ENCODE assay signal across 1 cellular context in the genomic region with DNA sequence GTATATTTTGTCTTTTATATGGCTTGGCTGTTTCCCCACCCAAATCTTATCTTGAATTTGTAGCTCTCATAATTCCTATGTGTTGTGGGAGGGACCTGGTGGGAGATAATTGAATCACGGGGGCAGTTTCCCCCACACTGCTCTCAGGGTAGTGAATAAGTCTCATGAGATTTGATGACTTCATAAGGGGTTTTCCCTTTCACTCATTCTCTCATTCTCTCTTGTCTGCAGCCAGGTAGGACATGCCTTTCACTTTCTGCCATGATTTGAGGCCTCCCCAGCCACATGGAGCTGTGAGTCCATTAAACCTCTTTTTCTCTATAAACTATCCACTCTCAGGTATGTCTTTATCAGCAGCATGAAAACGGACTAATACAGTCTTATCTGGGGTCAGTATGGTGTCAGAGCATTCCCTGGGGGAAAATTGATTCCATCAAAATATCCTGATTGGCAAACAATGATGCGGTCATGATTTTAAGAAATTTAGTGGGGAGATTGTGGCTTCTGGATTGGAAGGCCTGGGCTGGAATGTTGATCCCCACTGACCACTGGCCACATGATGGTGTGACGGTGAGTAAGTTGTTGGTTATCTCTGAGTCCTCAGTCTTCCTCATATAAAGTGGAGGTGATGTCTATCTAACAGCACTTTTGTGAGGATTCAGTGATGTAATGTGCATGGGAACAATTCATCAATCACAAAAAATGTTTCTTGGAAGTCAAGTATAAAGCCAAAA.
A peak's percentile ranks its signal among the peaks of the same experiment; 100 is the strongest.
TF ChIP-seq lines count a peak whose summit lies in the region.

No MANE protein-coding gene starts in this region.

TF ChIP-seq in K562, 482 proteins besides CTCF, POLR2A, EP300 and RAD21:
- TF ChIP-seq ZMIZ1 (IDR thresholded peaks at IDR 0.05; ENCODE audit: low read depth in 2 of 2, low read length in 2 of 2): no peak
- peak; percentile 39; the same call in 1 of the 2 replicates for TF ChIP-seq EGR1 (conservative IDR thresholded peaks at IDR 0.05)
- TF ChIP-seq ZFX (CRISPR knock-in tag; IDR thresholded peaks at IDR 0.05): peak; percentile 32; the same call in 1 of the 2 replicates
- no peak for TF ChIP-seq HLTF (IDR thresholded peaks at IDR 0.05)
- TF ChIP-seq, protein P1, sequence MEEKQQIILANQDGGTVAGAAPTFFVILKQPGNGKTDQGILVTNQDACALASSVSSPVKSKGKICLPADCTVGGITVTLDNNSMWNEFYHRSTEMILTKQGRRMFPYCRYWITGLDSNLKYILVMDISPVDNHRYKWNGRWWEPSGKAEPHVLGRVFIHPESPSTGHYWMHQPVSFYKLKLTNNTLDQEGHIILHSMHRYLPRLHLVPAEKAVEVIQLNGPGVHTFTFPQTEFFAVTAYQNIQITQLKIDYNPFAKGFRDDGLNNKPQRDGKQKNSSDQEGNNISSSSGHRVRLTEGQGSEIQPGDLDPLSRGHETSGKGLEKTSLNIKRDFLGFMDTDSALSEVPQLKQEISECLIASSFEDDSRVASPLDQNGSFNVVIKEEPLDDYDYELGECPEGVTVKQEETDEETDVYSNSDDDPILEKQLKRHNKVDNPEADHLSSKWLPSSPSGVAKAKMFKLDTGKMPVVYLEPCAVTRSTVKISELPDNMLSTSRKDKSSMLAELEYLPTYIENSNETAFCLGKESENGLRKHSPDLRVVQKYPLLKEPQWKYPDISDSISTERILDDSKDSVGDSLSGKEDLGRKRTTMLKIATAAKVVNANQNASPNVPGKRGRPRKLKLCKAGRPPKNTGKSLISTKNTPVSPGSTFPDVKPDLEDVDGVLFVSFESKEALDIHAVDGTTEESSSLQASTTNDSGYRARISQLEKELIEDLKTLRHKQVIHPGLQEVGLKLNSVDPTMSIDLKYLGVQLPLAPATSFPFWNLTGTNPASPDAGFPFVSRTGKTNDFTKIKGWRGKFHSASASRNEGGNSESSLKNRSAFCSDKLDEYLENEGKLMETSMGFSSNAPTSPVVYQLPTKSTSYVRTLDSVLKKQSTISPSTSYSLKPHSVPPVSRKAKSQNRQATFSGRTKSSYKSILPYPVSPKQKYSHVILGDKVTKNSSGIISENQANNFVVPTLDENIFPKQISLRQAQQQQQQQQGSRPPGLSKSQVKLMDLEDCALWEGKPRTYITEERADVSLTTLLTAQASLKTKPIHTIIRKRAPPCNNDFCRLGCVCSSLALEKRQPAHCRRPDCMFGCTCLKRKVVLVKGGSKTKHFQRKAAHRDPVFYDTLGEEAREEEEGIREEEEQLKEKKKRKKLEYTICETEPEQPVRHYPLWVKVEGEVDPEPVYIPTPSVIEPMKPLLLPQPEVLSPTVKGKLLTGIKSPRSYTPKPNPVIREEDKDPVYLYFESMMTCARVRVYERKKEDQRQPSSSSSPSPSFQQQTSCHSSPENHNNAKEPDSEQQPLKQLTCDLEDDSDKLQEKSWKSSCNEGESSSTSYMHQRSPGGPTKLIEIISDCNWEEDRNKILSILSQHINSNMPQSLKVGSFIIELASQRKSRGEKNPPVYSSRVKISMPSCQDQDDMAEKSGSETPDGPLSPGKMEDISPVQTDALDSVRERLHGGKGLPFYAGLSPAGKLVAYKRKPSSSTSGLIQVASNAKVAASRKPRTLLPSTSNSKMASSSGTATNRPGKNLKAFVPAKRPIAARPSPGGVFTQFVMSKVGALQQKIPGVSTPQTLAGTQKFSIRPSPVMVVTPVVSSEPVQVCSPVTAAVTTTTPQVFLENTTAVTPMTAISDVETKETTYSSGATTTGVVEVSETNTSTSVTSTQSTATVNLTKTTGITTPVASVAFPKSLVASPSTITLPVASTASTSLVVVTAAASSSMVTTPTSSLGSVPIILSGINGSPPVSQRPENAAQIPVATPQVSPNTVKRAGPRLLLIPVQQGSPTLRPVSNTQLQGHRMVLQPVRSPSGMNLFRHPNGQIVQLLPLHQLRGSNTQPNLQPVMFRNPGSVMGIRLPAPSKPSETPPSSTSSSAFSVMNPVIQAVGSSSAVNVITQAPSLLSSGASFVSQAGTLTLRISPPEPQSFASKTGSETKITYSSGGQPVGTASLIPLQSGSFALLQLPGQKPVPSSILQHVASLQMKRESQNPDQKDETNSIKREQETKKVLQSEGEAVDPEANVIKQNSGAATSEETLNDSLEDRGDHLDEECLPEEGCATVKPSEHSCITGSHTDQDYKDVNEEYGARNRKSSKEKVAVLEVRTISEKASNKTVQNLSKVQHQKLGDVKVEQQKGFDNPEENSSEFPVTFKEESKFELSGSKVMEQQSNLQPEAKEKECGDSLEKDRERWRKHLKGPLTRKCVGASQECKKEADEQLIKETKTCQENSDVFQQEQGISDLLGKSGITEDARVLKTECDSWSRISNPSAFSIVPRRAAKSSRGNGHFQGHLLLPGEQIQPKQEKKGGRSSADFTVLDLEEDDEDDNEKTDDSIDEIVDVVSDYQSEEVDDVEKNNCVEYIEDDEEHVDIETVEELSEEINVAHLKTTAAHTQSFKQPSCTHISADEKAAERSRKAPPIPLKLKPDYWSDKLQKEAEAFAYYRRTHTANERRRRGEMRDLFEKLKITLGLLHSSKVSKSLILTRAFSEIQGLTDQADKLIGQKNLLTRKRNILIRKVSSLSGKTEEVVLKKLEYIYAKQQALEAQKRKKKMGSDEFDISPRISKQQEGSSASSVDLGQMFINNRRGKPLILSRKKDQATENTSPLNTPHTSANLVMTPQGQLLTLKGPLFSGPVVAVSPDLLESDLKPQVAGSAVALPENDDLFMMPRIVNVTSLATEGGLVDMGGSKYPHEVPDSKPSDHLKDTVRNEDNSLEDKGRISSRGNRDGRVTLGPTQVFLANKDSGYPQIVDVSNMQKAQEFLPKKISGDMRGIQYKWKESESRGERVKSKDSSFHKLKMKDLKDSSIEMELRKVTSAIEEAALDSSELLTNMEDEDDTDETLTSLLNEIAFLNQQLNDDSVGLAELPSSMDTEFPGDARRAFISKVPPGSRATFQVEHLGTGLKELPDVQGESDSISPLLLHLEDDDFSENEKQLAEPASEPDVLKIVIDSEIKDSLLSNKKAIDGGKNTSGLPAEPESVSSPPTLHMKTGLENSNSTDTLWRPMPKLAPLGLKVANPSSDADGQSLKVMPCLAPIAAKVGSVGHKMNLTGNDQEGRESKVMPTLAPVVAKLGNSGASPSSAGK (IDR thresholded peaks at IDR 0.05): peak; percentile 20; the same call in 1 of the 2 replicates
- TF ChIP-seq, protein P2, sequence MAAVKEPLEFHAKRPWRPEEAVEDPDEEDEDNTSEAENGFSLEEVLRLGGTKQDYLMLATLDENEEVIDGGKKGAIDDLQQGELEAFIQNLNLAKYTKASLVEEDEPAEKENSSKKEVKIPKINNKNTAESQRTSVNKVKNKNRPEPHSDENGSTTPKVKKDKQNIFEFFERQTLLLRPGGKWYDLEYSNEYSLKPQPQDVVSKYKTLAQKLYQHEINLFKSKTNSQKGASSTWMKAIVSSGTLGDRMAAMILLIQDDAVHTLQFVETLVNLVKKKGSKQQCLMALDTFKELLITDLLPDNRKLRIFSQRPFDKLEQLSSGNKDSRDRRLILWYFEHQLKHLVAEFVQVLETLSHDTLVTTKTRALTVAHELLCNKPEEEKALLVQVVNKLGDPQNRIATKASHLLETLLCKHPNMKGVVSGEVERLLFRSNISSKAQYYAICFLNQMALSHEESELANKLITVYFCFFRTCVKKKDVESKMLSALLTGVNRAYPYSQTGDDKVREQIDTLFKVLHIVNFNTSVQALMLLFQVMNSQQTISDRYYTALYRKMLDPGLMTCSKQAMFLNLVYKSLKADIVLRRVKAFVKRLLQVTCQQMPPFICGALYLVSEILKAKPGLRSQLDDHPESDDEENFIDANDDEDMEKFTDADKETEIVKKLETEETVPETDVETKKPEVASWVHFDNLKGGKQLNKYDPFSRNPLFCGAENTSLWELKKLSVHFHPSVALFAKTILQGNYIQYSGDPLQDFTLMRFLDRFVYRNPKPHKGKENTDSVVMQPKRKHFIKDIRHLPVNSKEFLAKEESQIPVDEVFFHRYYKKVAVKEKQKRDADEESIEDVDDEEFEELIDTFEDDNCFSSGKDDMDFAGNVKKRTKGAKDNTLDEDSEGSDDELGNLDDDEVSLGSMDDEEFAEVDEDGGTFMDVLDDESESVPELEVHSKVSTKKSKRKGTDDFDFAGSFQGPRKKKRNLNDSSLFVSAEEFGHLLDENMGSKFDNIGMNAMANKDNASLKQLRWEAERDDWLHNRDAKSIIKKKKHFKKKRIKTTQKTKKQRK (IDR thresholded peaks at IDR 0.05; ENCODE audit: borderline replicate concordance, low read depth, low read length): no peak
